9 cellular contexts compared by ENCODE assay signal in the genomic region with DNA sequence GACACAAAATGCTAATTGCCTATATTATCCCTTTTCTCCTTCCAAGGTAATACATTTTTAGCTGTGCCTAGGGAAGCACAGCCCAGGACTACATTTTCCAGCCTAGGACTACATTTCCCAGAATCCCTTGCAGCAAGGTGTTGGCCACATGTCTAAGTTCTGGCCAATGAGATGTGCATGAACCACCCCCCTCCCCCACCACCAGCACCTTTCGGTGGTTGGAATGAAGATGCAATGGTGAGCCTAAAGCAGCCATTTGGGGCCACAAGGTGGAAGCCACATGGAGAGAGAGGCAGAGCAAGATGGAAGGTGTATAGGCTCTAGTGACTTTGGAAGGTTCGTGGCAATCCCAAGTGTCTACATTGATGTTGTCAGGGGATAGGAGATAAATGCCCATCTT. TPM values are rescaled to one million over a fixed set of nuclear protein-coding genes. Genes with fewer than 3 reads are reported as not detected.
DNase-seq lines count a peak whose midpoint lies in the region; ATAC-seq, FAIRE-seq and TF ChIP-seq lines count a peak whose summit lies in the region.
"Had no signal": no experiment of that assay in that cellular context is flagged by ENCODE, and none has a peak within 500 bp of the region (broad histone marks: within the 10 kb centered on the region; RNA-seq: fewer than 3 reads in every experiment).

No MANE protein-coding gene starts in this region.

- H3K27ac ChIP-seq in RWPE2 (ENCODE audit: poor library complexity, severe bottlenecking), result no peak overlapping the region
- H3K27ac ChIP-seq in fibroblast of lung (ENCODE audit: insufficient read depth, low read length), result no peak overlapping the region
- H3K27ac ChIP-seq in left lung, result no peak overlapping the region

- H3K9me3 ChIP-seq in RWPE2 (ENCODE audit: severe bottlenecking) (no peaks in the 10 kb centered on the region), fibroblast of lung (ENCODE audit: control insufficient read depth, insufficient read depth, low read depth, low read length) (no peaks in the 10 kb centered on the region), left lung (no peaks in the 10 kb centered on the region)

- H2AFZ ChIP-seq in fibroblast of lung (ENCODE audit: low read length), result no peak overlapping the region

- in situ Hi-C loops in GM13976 (cut with MboI; ENCODE audit: low sequenced_read_pairs, unreplicated experiment), result no loop called here

- H3K79me2 ChIP-seq in fibroblast of lung (ENCODE audit: control insufficient read depth, insufficient read depth, low read length), result no peaks in the 10 kb centered on the region

- TF ChIP-seq CTCF in RWPE2 (IDR thresholded peaks at IDR 0.05; ENCODE audit: poor library complexity, severe bottlenecking) (no peak), fibroblast of lung (conservative IDR thresholded peaks at IDR 0.05 in 1 of 2, IDR thresholded peaks at IDR 0.05 in 1 of 2; ENCODE audit: low read depth in 1 of 2, low read length in 2 of 2) (no peak), GM13976 (IDR thresholded peaks at IDR 0.05; ENCODE audit: borderline replicate concordance, control extremely low read depth, extremely low read depth, insufficient read depth, missing control alignments) (no peak), left lung (IDR thresholded peaks at IDR 0.05) (no peak)

- peak; percentile 45; the same call in 2 of the 3 replicates for ATAC-seq in RWPE2 (ENCODE audit: low read depth)
- ATAC-seq in GM19328 (IDR thresholded peaks at IDR 0.05; ENCODE audit: unreplicated experiment), result no peak
- ATAC-seq in HG03565 (IDR thresholded peaks at IDR 0.05; ENCODE audit: unreplicated experiment), result no peak
- ATAC-seq in left lung, result no peak

- no peak overlapping the region for H3K4me2 ChIP-seq in fibroblast of lung (ENCODE audit: extremely low read depth, insufficient read depth, low read length)

- intact Hi-C loops in left lung (cut with DNase I), result no loop called here

- no peak overlapping the region for H3K4me3 ChIP-seq in RWPE2 (ENCODE audit: severe bottlenecking)
- H3K4me3 ChIP-seq in fibroblast of lung (replicated peaks in 1 of 4; ENCODE audit: control extremely low read depth in 1 of 4, insufficient read depth in 1 of 4, low read depth in 3 of 4, low read length in 4 of 4), result no peak overlapping the region
- no peak overlapping the region for H3K4me3 ChIP-seq in left lung

- H3K36me3 ChIP-seq in RWPE2 (ENCODE audit: low read depth), result no peaks in the 10 kb centered on the region
- no peaks in the 10 kb centered on the region for H3K36me3 ChIP-seq in fibroblast of lung (ENCODE audit: control insufficient read depth, insufficient read depth, low read length)
- no peaks in the 10 kb centered on the region for H3K36me3 ChIP-seq in left lung

- no peaks in the 10 kb centered on the region for H3K4me1 ChIP-seq in RWPE2 (ENCODE audit: insufficient read depth, poor library complexity, severe bottlenecking)
- no peaks in the 10 kb centered on the region for H3K4me1 ChIP-seq in fibroblast of lung (ENCODE audit: control insufficient read depth, extremely low read depth, insufficient read depth, low read length)
- no peaks in the 10 kb centered on the region for H3K4me1 ChIP-seq in left lung

- DNase-seq in AG20443 (ENCODE audit: low spot score), result peak; percentile 41
- no peak for DNase-seq in GM19239 (ENCODE audit: insufficient read length, low spot score)
- no peak for DNase-seq in RWPE2 (ENCODE audit: low spot score)
- peak; percentile 27 for DNase-seq in fibroblast of lung (ENCODE audit: low read depth in 2 of 2)
- DNase-seq in GM13976 (ENCODE audit: low spot score), result no peak
- DNase-seq in left lung, result no peak
- DNase-seq: activated B cell treated with CpG ODN at 0.5 μM for 24 hours had no signal

- H3K9ac ChIP-seq in fibroblast of lung (ENCODE audit: insufficient read depth, low read length), result no peak overlapping the region

- peak; percentile 45 for FAIRE-seq in GM19239 (lab: Jason Lieb, UNC)

- no peaks in the 10 kb centered on the region for H4K20me1 ChIP-seq in fibroblast of lung (ENCODE audit: control insufficient read depth, extremely low read depth, insufficient read depth, low read length)

- H3K27me3 ChIP-seq in RWPE2 (ENCODE audit: insufficient read depth, poor library complexity, severe bottlenecking), result no peaks in the 10 kb centered on the region
- H3K27me3 ChIP-seq in fibroblast of lung (ENCODE audit: control insufficient read depth, insufficient read depth, low read length), result no peaks in the 10 kb centered on the region
- H3K27me3 ChIP-seq in left lung, result peaks cover 0 to 10% of the 10 kb centered on the region in 2 donors

RNA-seq across cellular contexts. Expression of a gene that starts 16.2 kb away (rescaled TPM):
- total RNA-seq in fibroblast of lung (under 0.01 TPM in 2 replicates), left lung (under 1 TPM; 0.15 to 0.37 TPM)
- 0.27 and 0.28 TPM in 2 replicates for polyA plus RNA-seq in fibroblast of lung
- polyA plus RNA-seq in fibroblast of lung (2012), result 0.37 TPM in 2 replicates
- polyA minus RNA-seq in fibroblast of lung (ENCODE audit: low replicate concordance), result 0.86 and 1.8 TPM in 2 replicates

RNA-seq across cellular contexts. Expression of a gene that starts 47.4 kb away (rescaled TPM):
- total RNA-seq in fibroblast of lung (15.9 and 18.3 TPM in 2 replicates), left lung (10 to 100 TPM; 65.1 to 82.2 TPM)
- 10.5 and 13.1 TPM in 2 replicates for polyA plus RNA-seq in fibroblast of lung
- polyA plus RNA-seq in fibroblast of lung (2012), result 43.8 and 63.9 TPM in 2 replicates
- polyA minus RNA-seq in fibroblast of lung (ENCODE audit: low replicate concordance), result 141 and 172 TPM in 2 replicates

Comparison
In these comparisons a context has a peak if more than half of its experiments do, and no peak if none do; other contexts are left out.
1. DNase-seq: peak in AG20443 (single experiment) and fibroblast of lung (2 of 2); none in GM19239 (single experiment), RWPE2 (single experiment), GM13976 (single experiment) and left lung (0 of 2).